In genomic region chr16:81745704-81746558, GRCh38 we compare ENCODE assay signal across 8 cellular contexts. TPM values are rescaled to one million over a fixed set of nuclear protein-coding genes. Genes with fewer than 3 reads are reported as not detected.
DNase-seq lines count a peak whose midpoint lies in the region; ATAC-seq and TF ChIP-seq lines count a peak whose summit lies in the region.

No MANE protein-coding gene starts in this region.

- H3K36me3 Mint-ChIP-seq in CD14-positive monocyte, result peaks cover 4 to 9% of the 10 kb centered on the region in 2 donors
- H3K36me3 Mint-ChIP-seq in T-helper 17 cell (ENCODE audit: low read depth), result no peaks in the 10 kb centered on the region

- peak overlapping the region; percentile 84 to 92 for H3K4me3 Mint-ChIP-seq in CD14-positive monocyte
- peak overlapping the region; percentile 84 for H3K4me3 Mint-ChIP-seq in T-helper 17 cell

- peak overlapping the region; percentile 37 for H3K4me3 ChIP-seq in retinal pigment epithelial cell (ENCODE audit: low read length)

- no peaks in the 10 kb centered on the region for H3K9me3 ChIP-seq in T-helper 17 cell (ENCODE audit: control insufficient read depth, low read length, poor library complexity, severe bottlenecking)

- peaks cover 35% of the 10 kb centered on the region for H3K4me1 Mint-ChIP-seq in CD14-positive monocyte
- H3K4me1 Mint-ChIP-seq in T-helper 17 cell, result peaks cover 6% of the 10 kb centered on the region

- ATAC-seq in GM19372 (IDR thresholded peaks at IDR 0.05; ENCODE audit: low read depth, unreplicated experiment) (peak; percentile 82), T-helper 17 cell (peak; percentile 98)

- H3K27ac Mint-ChIP-seq in CD14-positive monocyte (peak overlapping the region in 6 of 7 donors; percentile 76 to 92 (median 88)), T-helper 17 cell (peak overlapping the region; percentile 66)

- DNase-seq in CD14-positive monocyte (ENCODE audit: low spot score) (no peak), HT1080 (ENCODE audit: low read depth) (peak; percentile 51), T-helper 17 cell (peak; percentile 49 to 60 (median 53)), amygdala (lab: John Stamatoyannopoulos, UW) (peak in 46 of 56 donors; percentile 10 to 73 (median 44)), hepatic stellate cell (ENCODE audit: low spot score) (peak; percentile 77), retinal pigment epithelial cell (ENCODE audit: low read depth) (no peak), NCI-H1048 (lab: John Stamatoyannopoulos, UW) (no peak)

- H3K9me3 Mint-ChIP-seq in CD14-positive monocyte, result peaks cover 0 to 3% (median 0%) of the 10 kb centered on the region in 7 donors

- intact Hi-C loops in CD14-positive monocyte (cut with micrococcal nuclease), result loop anchor here in 1 of 2 donors (10.0 kb wide), 1 partner anchor 741 kb away; the partner anchor contains the start of genes CENPN and CMC2

- H3K27me3 Mint-ChIP-seq in CD14-positive monocyte (ENCODE audit: low read depth in 3 of 3) (peaks cover 2 to 3% (median 3%) of the 10 kb centered on the region in 3 donors), T-helper 17 cell (peaks cover 9% of the 10 kb centered on the region)

- TF ChIP-seq CTCF in CD14-positive monocyte (IDR thresholded peaks at IDR 0.05) (no peak), retinal pigment epithelial cell (conservative IDR thresholded peaks at IDR 0.05; ENCODE audit: low read depth, low read length) (no peak)

RNA-seq across cellular contexts. Expression of gene PLCG2, which starts 33.2 kb away (rescaled TPM):
- polyA plus RNA-seq in CD14-positive monocyte, result 10 to 100 TPM; 19.5 to 35.5 TPM
- total RNA-seq in HT1080 (2014; rRNA removed; shearing (Covaris generic)), result 1.9 and 3.2 TPM in 2 replicates
- polyA plus RNA-seq in HT1080 (2015; cell fraction: cytosol; rRNA removed), result 0.93 and 1.4 TPM in 2 replicates
- polyA plus RNA-seq in HT1080 (2015; cell fraction: nucleus; rRNA removed), result 2.7 and 6.3 TPM in 2 replicates
- total RNA-seq in T-helper 17 cell, result 10 to 100 TPM in 1 of 2 donors, 1 to 10 TPM in 1; 4.2 to 16.2 TPM

Comparison
In these comparisons a context has a peak if more than half of its experiments do, and no peak if none do; other contexts are left out.
1. DNase-seq: peak in HT1080 (single experiment), T-helper 17 cell (3 of 3), amygdala (46 of 56) and hepatic stellate cell (single experiment); none in CD14-positive monocyte (single experiment), retinal pigment epithelial cell (single experiment) and NCI-H1048 (single experiment).